ENCODE assay signal across 9 cellular contexts in the genomic region with DNA sequence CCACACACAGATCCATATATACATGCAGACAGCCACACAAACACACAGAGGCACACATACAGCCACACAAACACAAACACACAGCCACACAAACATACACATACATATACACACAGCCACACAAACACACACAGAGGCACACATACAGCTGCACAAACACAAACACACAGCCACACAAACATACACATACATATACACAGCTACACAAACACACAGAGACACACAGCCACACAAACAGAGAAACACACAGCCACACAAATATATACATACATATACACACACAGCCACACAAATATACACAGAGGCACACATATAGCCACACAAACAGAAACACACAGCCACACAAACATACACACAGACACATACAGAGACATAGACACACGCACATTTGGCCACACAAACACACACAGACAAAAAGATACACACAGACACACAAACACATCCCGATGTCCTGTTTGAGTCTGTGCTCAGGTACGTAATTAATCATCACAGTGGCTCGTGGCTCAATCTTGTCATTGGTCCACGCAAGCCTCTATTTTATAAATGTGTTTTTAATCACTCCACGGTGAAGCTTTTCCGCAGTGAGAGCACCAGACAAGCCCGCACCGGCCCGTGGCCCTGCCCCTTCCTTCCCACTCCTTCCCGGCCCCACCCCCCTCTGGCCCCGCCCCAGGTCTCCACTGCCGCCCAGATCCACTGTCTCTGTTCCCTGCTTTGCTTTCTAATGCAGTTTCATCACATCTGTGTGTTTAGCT.
A peak's percentile ranks its signal among the peaks of the same experiment; 100 is the strongest.
DNase-seq lines count a peak whose midpoint lies in the region; ATAC-seq and TF ChIP-seq lines count a peak whose summit lies in the region.
"Had no signal": no experiment of that assay in that cellular context is flagged by ENCODE, and none has a peak within 500 bp of the region (broad histone marks: within the 10 kb centered on the region; RNA-seq: fewer than 3 reads in every experiment).

No MANE protein-coding gene starts in this region.

- no peaks in the 10 kb centered on the region for H3K36me3 ChIP-seq in HAP-1 (replicated peaks)
- H3K36me3 ChIP-seq in body of pancreas (replicated peaks in 1 of 2; ENCODE audit: insufficient read depth in 1 of 2, low read depth in 2 of 2), result no peaks in the 10 kb centered on the region
- no peaks in the 10 kb centered on the region for H3K36me3 ChIP-seq in left lung
- no peaks in the 10 kb centered on the region for H3K36me3 ChIP-seq in tibial artery

- in situ Hi-C loops in HAP-1 (cut with MboI; ENCODE audit: low sequenced_read_pairs), result no loop called here

- WGBS in body of pancreas, 2 donors, result 11 to 13% methylated on average over 12 to 13 of the region's 13 CpGs

- H3K27ac ChIP-seq in body of pancreas, result no peak overlapping the region
- H3K27ac ChIP-seq in left lung, result no peak overlapping the region
- no peak overlapping the region for H3K27ac ChIP-seq in tibial artery

- TF ChIP-seq CTCF in AG10803 (conservative IDR thresholded peaks at IDR 0.05; ENCODE audit: low read length) (no peak), body of pancreas (IDR thresholded peaks at IDR 0.05) (no peak), left lung (IDR thresholded peaks at IDR 0.05) (no peak), tibial artery (IDR thresholded peaks at IDR 0.05) (no peak)

- intact Hi-C loops in body of pancreas (cut with DNase I), result no loop called here
- intact Hi-C loops in left lung (cut with DNase I), result no loop called here
- intact Hi-C loops in tibial artery (cut with DNase I; ENCODE audit: low total_unique reads), result no loop called here

- H3K27me3 ChIP-seq in HAP-1 (ENCODE audit: low read depth), result no peaks in the 10 kb centered on the region
- no peaks in the 10 kb centered on the region for H3K27me3 ChIP-seq in body of pancreas
- H3K27me3 ChIP-seq in left lung, result peaks cover 0 to 22% of the 10 kb centered on the region in 2 donors
- H3K27me3 ChIP-seq in tibial artery, result peaks cover 0 to 19% of the 10 kb centered on the region in 2 donors

- no peak for TF ChIP-seq POLR2A in body of pancreas (IDR thresholded peaks at IDR 0.05)

- H3K4me1 ChIP-seq in HAP-1 (no peaks in the 10 kb centered on the region), body of pancreas (no peaks in the 10 kb centered on the region), left lung (no peaks in the 10 kb centered on the region), tibial artery (no peaks in the 10 kb centered on the region)

- H3K9me3 ChIP-seq in HAP-1, result no peaks in the 10 kb centered on the region
- no peaks in the 10 kb centered on the region for H3K9me3 ChIP-seq in body of pancreas
- peaks cover 0 to 13% of the 10 kb centered on the region in 2 donors for H3K9me3 ChIP-seq in left lung
- peaks cover 0 to 4% (median 0%) of the 10 kb centered on the region in 3 donors for H3K9me3 ChIP-seq in tibial artery

- no peak for ATAC-seq in body of pancreas
- peak; percentile 56 for ATAC-seq in left lung
- no peak for ATAC-seq in GM18498 (IDR thresholded peaks at IDR 0.05; ENCODE audit: unreplicated experiment)
- ATAC-seq: GM12878 had no signal

- peak; percentile 66 for DNase-seq in AG10803 (ENCODE audit: low read depth)
- peak; percentile 3 to 56 for DNase-seq in HAP-1 (ENCODE audit: low spot score in 2 of 2)
- DNase-seq in body of pancreas, result peak; percentile 26 to 60 (median 38)
- no peak for DNase-seq in left lung
- no peak for DNase-seq in tibial artery
- DNase-seq in amniotic stem cell (lab: John Stamatoyannopoulos, UW), result no peak
- DNase-seq in NCI-H345 (lab: John Stamatoyannopoulos, UW), result no peak

- H3K4me3 ChIP-seq in AG10803 (ENCODE audit: low read length) (peak overlapping the region; percentile 51), HAP-1 (no peak overlapping the region), body of pancreas (no peak overlapping the region), left lung (no peak overlapping the region), tibial artery (no peak overlapping the region)
- H3K4me3 ChIP-seq: GM12878 had no signal

Comparison
In these comparisons a context has a peak if more than half of its experiments do, and no peak if none do; other contexts are left out.
1. DNase-seq: peak in AG10803 (single experiment), HAP-1 (2 of 2) and body of pancreas (4 of 4); none in left lung (0 of 2), tibial artery (0 of 2), amniotic stem cell (single experiment) and NCI-H345 (single experiment).